In genomic region chr15:27827336-27827735, GRCh38 we compare ENCODE assay signal across 17 cellular contexts.
DNase-seq lines count a peak whose midpoint lies in the region; ATAC-seq, FAIRE-seq and TF ChIP-seq lines count a peak whose summit lies in the region.
"Had no signal": no experiment of that assay in that cellular context is flagged by ENCODE, and none has a peak within 500 bp of the region (broad histone marks: within the 10 kb centered on the region; RNA-seq: fewer than 3 reads in every experiment).

No MANE protein-coding gene starts in this region.

- no peak for FAIRE-seq in H54 (lab: Jason Lieb, UNC)

- ATAC-seq in PC-3 (no peak), HG02884 (IDR thresholded peaks at IDR 0.05; ENCODE audit: unreplicated experiment) (no peak), HG03469 (IDR thresholded peaks at IDR 0.05; ENCODE audit: unreplicated experiment) (no peak)

- TF ChIP-seq POLR2A in H54 (IDR thresholded peaks at IDR 0.05; ENCODE audit: low read depth, low read length), result no peak

- no peaks in the 10 kb centered on the region for H3F3A ChIP-seq in PC-3 (ENCODE audit: low read length, unreplicated experiment)

- H3K27me3 ChIP-seq in AG04450 (ENCODE audit: control insufficient read depth, insufficient read depth, low read length), result no peaks in the 10 kb centered on the region
- H3K27me3 ChIP-seq in PC-3 (ENCODE audit: low read length), result no peaks in the 10 kb centered on the region
- H3K27me3 ChIP-seq: Peyer's patch had no signal

- H3K27ac ChIP-seq in AG04450 (ENCODE audit: low read depth, low read length), result peak overlapping the region; percentile 39
- peak overlapping the region; percentile 37; the same call in 1 of the 2 replicates for H3K27ac ChIP-seq in PC-3 (ENCODE audit: low read length)
- H3K27ac ChIP-seq in mesodermal cell (ENCODE audit: low read depth, low read length, severe bottlenecking), result peak overlapping the region; percentile 0
- H3K27ac ChIP-seq: Peyer's patch had no signal

- WGBS in mesodermal cell (ENCODE audit: insufficient coverage in 2 of 2), 2 experiments, result 86% methylated on average over 1 of the region's 3 CpGs; no CpG with 5 or more reads in 1 of the 2 experiments

- H3K9me3 ChIP-seq in AG04450 (ENCODE audit: control insufficient read depth, insufficient read depth, low read length), result peaks cover 21% of the 10 kb centered on the region
- H3K9me3 ChIP-seq in PC-3 (ENCODE audit: low read length), result no peaks in the 10 kb centered on the region
- no peaks in the 10 kb centered on the region for H3K9me3 ChIP-seq in mesodermal cell (ENCODE audit: control insufficient read depth, low read length)
- H3K9me3 ChIP-seq: Peyer's patch had no signal

- H3K4me1 ChIP-seq in PC-3 (ENCODE audit: insufficient read depth, low read length) (no peaks in the 10 kb centered on the region), mesodermal cell (ENCODE audit: control insufficient read depth, insufficient read depth, low read length, poor library complexity, severe bottlenecking) (peaks cover 14% of the 10 kb centered on the region)
- H3K4me1 ChIP-seq: Peyer's patch had no signal

- H3K36me3 ChIP-seq in PC-3 (ENCODE audit: low read depth, low read length) (no peaks in the 10 kb centered on the region), mesodermal cell (ENCODE audit: control insufficient read depth, insufficient read depth, low read length) (no peaks in the 10 kb centered on the region)
- H3K36me3 ChIP-seq: Peyer's patch had no signal

- intact Hi-C loops in PC-3 (cut with micrococcal nuclease), result no loop called here

- H3K9me2 ChIP-seq in PC-3 (replicated peaks; ENCODE audit: low read length), result no peaks in the 10 kb centered on the region

- H3K9ac ChIP-seq in PC-3 (ENCODE audit: low read length), result no peak overlapping the region

- DNase-seq in AG04450 (ENCODE audit: low read depth, low spot score) (no peak), PC-3 (no peak), epithelial cell of esophagus (ENCODE audit: low read depth) (peak; percentile 38), H54 (ENCODE audit: insufficient read length, low spot score) (no peak), hippocampal formation (lab: John Stamatoyannopoulos, UW) (no peak)
- DNase-seq: CD8-positive, alpha-beta memory T cell; GF-D8; H7; NCI-H1930; NCI-H2171; NCI-H510A; NCI-H82; Peyer's patch; Right ventricle myocardium superior had no signal

- H2AFZ ChIP-seq in PC-3 (ENCODE audit: low read length), result no peak overlapping the region

- no peaks in the 10 kb centered on the region for H3K79me2 ChIP-seq in PC-3 (ENCODE audit: low read length)

- BruUV-seq in PC-3 (replicated peaks; lab: Mats Ljungman, UMichigan), result no TSS peak

- CTCF ChIA-PET in AG04450 (lab: Charles Lee), result no interaction called here
- CTCF ChIA-PET in PC-3 (lab: Charles Lee), result no interaction called here

- no peaks in the 10 kb centered on the region for H4K20me1 ChIP-seq in PC-3 (ENCODE audit: low read length)

- no peak for TF ChIP-seq CTCF in AG04450 (IDR thresholded peaks at IDR 0.05; ENCODE audit: low read depth, low read length)
- TF ChIP-seq CTCF in PC-3 (conservative IDR thresholded peaks at IDR 0.05; ENCODE audit: low read depth, low read length), result no peak
- no peak for TF ChIP-seq CTCF in epithelial cell of esophagus (IDR thresholded peaks at IDR 0.05; ENCODE audit: insufficient read depth, low read depth, low read length, missing control alignments)

- H3K4me3 ChIP-seq in AG04450 (ENCODE audit: low read depth, low read length), result no peak overlapping the region
- no peak overlapping the region for H3K4me3 ChIP-seq in PC-3 (ENCODE audit: low read length)
- no peak overlapping the region for H3K4me3 ChIP-seq in epithelial cell of esophagus (ENCODE audit: low read length)
- no peak overlapping the region for H3K4me3 ChIP-seq in mesodermal cell (ENCODE audit: extremely low read depth, insufficient read depth, low read length, poor library complexity, severe bottlenecking)
- H3K4me3 ChIP-seq: Peyer's patch had no signal

- POLR2A ChIA-PET in AG04450 (lab: Yijun Ruan, JAX) (no interaction called here), PC-3 (lab: Charles Lee; ENCODE audit: unreplicated experiment) (no interaction called here)

- no peak overlapping the region for H3K4me2 ChIP-seq in PC-3 (ENCODE audit: low read length)
